8 cellular contexts compared by ENCODE assay signal in the genomic region with DNA sequence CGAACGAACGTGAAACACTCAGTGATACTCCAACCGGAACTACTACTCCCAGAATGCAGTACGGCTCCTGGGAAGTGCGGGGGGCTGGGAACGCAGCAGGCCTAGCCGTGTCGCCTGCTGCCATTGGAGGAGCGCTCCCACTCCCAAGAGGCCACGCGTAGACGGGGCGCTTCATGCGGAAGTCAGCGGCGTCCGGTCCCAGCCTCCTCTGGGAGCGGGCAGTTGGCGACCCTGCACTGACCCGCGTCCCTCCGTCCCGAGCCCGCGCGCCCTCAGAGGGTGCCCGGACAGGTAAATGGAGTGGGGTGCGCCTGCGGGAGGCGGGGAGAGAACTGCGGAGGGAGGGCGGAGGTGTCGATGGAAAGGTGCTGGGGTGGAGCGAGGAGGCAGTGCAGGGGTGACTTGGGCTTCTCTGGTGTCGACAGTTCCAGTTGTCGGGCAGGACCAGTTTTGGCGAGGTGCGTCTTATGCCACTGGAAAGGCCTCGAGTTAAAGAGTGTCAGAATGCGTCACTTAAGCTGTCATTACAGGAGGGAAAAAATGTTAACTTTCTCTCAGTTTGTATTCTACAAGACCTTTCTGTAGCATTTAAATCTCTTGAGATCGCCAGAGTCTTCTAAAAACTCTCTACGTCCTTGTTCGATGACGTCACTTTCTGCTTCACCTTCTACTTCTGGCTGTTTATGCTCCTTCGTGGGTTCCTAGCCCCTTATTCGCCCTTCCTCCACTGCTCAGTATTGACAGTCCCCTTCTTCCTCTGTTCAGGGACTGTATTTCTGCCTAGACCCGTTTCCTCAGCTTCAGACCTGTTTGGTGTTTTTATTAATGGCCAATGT. TPM values are rescaled to one million over a fixed set of nuclear protein-coding genes. Genes with fewer than 3 reads are reported as not detected.
DNase-seq lines count a peak whose midpoint lies in the region; ATAC-seq and TF ChIP-seq lines count a peak whose summit lies in the region.

A gene with protein sequence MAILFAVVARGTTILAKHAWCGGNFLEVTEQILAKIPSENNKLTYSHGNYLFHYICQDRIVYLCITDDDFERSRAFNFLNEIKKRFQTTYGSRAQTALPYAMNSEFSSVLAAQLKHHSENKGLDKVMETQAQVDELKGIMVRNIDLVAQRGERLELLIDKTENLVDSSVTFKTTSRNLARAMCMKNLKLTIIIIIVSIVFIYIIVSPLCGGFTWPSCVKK (plus strand): TSS at position 188 of the 836 bp plus-strand sequence. CDS start 8,122 bp downstream, outside the sequence.

- H3K4me1 Mint-ChIP-seq in WTC11: peaks cover 3% of the 10 kb centered on the region; the same call in 1 of the 2 replicates

- peaks cover 45% of the 10 kb centered on the region for H3K9me3 Mint-ChIP-seq in WTC11

- TF ChIP-seq CTCF in WTC11 (IDR thresholded peaks at IDR 0.05): no peak
- no peak for TF ChIP-seq CTCF in cardiac fibroblast (IDR thresholded peaks at IDR 0.05; ENCODE audit: low read depth, low read length)

- H3K4me3 ChIP-seq in cardiac fibroblast (replicated peaks in 1 of 2; ENCODE audit: low read depth in 2 of 2, low read length in 2 of 2): peak within 1 kb of the TSS; percentile 70 to 79

- ATAC-seq in GM18909 (IDR thresholded peaks at IDR 0.05; ENCODE audit: poor library complexity, unreplicated experiment): peak; percentile 98
- peak; percentile 94 for ATAC-seq in HG03159 (IDR thresholded peaks at IDR 0.05; ENCODE audit: unreplicated experiment)
- ATAC-seq in WTC11: peak; percentile 100

- H3K36me3 Mint-ChIP-seq in WTC11: peaks cover 25% of the 10 kb centered on the region

- peak within 1 kb of the TSS; percentile 79 for H3K27ac Mint-ChIP-seq in WTC11

- peaks cover 33% of the 10 kb centered on the region for H3K27me3 Mint-ChIP-seq in WTC11 (ENCODE audit: low read depth)

- peak within 1 kb of the TSS; percentile 90 for H3K4me3 Mint-ChIP-seq in WTC11

- POLR2A ChIA-PET in WTC11 (lab: Charles Lee): no interaction called here

- CTCF ChIA-PET in WTC11 (lab: Charles Lee): no interaction called here

- DNase-seq in AG08396 (ENCODE audit: low spot score): peak; percentile 83
- DNase-seq in NCI-H2227 (lab: John Stamatoyannopoulos, UW; ENCODE audit: unreplicated experiment): peak; percentile 88
- DNase-seq in WTC11 (ENCODE audit: low spot score): peak; percentile 81
- peak; percentile 84 to 88 for DNase-seq in cardiac fibroblast (ENCODE audit: low read depth in 2 of 2)
- DNase-seq in inferior parietal cortex (ENCODE audit: extremely low spot score): peak; percentile 82
- peak; percentile 66 to 70 for DNase-seq in stimulated activated CD4-positive, alpha-beta T cell treated with anti-CD3 and anti-CD28 coated beads, Interleukin-12 subunit alpha, Interleukin-12 subunit beta, amount 100 ng/mL, for 24 hours (ENCODE audit: low read depth in 2 of 2)

TF ChIP-seq in WTC11, 78 proteins besides CTCF, POLR2A, EP300 and RAD21:
- TF ChIP-seq SP1 (CRISPR knock-in tag; conservative IDR thresholded peaks at IDR 0.05): 0 out of 2 replicates have a peak, but pooled peaks have one; percentile 45
- peak; percentile 52; the same call in 1 of the 2 replicates for TF ChIP-seq CREM (CRISPR knock-in tag; IDR thresholded peaks at IDR 0.05)
- TF ChIP-seq ZNF396 (CRISPR knock-in tag; IDR thresholded peaks at IDR 0.05; ENCODE audit: borderline replicate concordance): no peak
- TF ChIP-seq NFYB (CRISPR knock-in tag; conservative IDR thresholded peaks at IDR 0.05; ENCODE audit: low read depth): peak; percentile 67

RNA-seq across cellular contexts. Expression of the gene that starts here (rescaled TPM):
- 22.1 to 26.9 TPM (median 24.1 TPM) in 3 replicates for total RNA-seq in WTC11 (2021)

Comparison
In these comparisons a context has a peak if more than half of its experiments do, and no peak if none do; other contexts are left out.
1. Peak in every context shown above with its lines: DNase-seq, ATAC-seq and H3K4me3 ChIP-seq.